ENCODE assay signal across 12 cellular contexts in the genomic region with DNA sequence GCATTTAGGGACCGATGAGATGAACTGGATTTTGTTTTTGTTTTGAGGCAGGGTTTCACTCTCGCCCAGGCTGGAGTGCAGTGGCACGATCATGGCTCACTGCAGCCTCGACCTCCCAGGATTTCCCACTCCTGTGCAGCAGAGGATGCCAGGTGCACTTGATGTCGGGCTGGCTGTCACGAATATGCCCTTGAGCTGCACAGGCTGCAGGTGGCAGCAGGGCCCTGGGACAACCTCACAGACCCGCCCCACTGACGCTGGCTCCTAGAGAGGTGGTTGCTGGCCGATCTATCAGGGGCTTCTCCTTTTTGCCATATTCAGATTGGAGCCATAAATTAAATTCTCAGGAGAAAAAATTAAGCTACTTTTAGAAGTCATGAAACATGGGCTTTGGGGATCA. TPM values are rescaled to one million over a fixed set of nuclear protein-coding genes. Genes with fewer than 3 reads are reported as not detected.
DNase-seq lines count a peak whose midpoint lies in the region; ATAC-seq and TF ChIP-seq lines count a peak whose summit lies in the region.
"Had no signal": no experiment of that assay in that cellular context is flagged by ENCODE, and none has a peak within 500 bp of the region (broad histone marks: within the 10 kb centered on the region; RNA-seq: fewer than 3 reads in every experiment).

No MANE protein-coding gene starts in this region.

- no peak overlapping the region for H2BK12ac ChIP-seq in H9 (ENCODE audit: insufficient read length, low read depth, low read length)

- H3K9ac ChIP-seq in H9 (ENCODE audit: extremely low read depth, insufficient read length, low read length) (no peak overlapping the region), neural progenitor cell (no peak overlapping the region)

- H3K4me2 ChIP-seq in H9 (ENCODE audit: insufficient read depth, insufficient read length, low read length): no peak overlapping the region
- H3K4me2 ChIP-seq in neural progenitor cell: no peak overlapping the region

- H3K79me1 ChIP-seq in H9 (ENCODE audit: insufficient read depth, low read depth, low read length, poor library complexity, severe bottlenecking): no peaks in the 10 kb centered on the region

- no peaks in the 10 kb centered on the region for H3K23me2 ChIP-seq in H9 (ENCODE audit: insufficient read length, low read depth, low read length, poor library complexity, severe bottlenecking)

- H3K27me3 Mint-ChIP-seq in H9 (ENCODE audit: low read depth): peaks cover 5% of the 10 kb centered on the region; the same call in 1 of the 2 replicates
- peaks cover 6% of the 10 kb centered on the region for H3K27me3 Mint-ChIP-seq in neural progenitor cell (ENCODE audit: insufficient read depth, low read depth)

- H3K9me3 Mint-ChIP-seq in H9 (peaks cover 10 to 15% of the 10 kb centered on the region in 2 experiments), neural progenitor cell (peaks cover 10% of the 10 kb centered on the region)

- TF ChIP-seq CTCF in H9 (conservative IDR thresholded peaks at IDR 0.05): peak; percentile 33; the same call in 2 of the 3 replicates
- TF ChIP-seq CTCF in Peyer's patch (IDR thresholded peaks at IDR 0.05): peak in 3 of 6 experiments; percentile 15 to 21 (median 16)
- no peak for TF ChIP-seq CTCF in lower lobe of right lung (IDR thresholded peaks at IDR 0.05)
- TF ChIP-seq CTCF in neural progenitor cell (IDR thresholded peaks at IDR 0.05): no peak

- H3K27me3 ChIP-seq in H9 (ENCODE audit: insufficient read depth, low read length): no peaks in the 10 kb centered on the region
- H3K27me3 ChIP-seq in Peyer's patch: no peaks in the 10 kb centered on the region
- no peaks in the 10 kb centered on the region for H3K27me3 ChIP-seq in lower lobe of right lung (ENCODE audit: low read depth)
- no peaks in the 10 kb centered on the region for H3K27me3 ChIP-seq in neural progenitor cell
- no peaks in the 10 kb centered on the region for H3K27me3 ChIP-seq in right cardiac atrium (ENCODE audit: control insufficient read depth, insufficient read depth)

- peak; percentile 64 to 74 for ATAC-seq in lower lobe of right lung
- ATAC-seq in right cardiac atrium: no peak

- no peak overlapping the region for H3K4me3 ChIP-seq in Peyer's patch
- H3K4me3 ChIP-seq in lower lobe of right lung: no peak overlapping the region
- H3K4me3 ChIP-seq in neural progenitor cell: no peak overlapping the region
- H3K4me3 ChIP-seq in right cardiac atrium (ENCODE audit: low read length): no peak overlapping the region
- H3K4me3 ChIP-seq: transverse colon had no signal

- H2AFZ ChIP-seq in H9 (ENCODE audit: low read length) (no peak overlapping the region), neural progenitor cell (replicated peaks) (no peak overlapping the region)

- H3K27ac Mint-ChIP-seq in H9: no peak overlapping the region
- no peak overlapping the region for H3K27ac Mint-ChIP-seq in neural progenitor cell
- H3K27ac Mint-ChIP-seq: nephron had no signal

- peaks cover 11% of the 10 kb centered on the region for H3F3A ChIP-seq in neural progenitor cell (ENCODE audit: low read depth)

- no peak overlapping the region for H2AK5ac ChIP-seq in H9 (ENCODE audit: insufficient read length, low read length)

- H3K4me1 ChIP-seq in H9 (ENCODE audit: insufficient read depth, low read length) (no peaks in the 10 kb centered on the region), Peyer's patch (peaks cover 0 to 6% (median 4%) of the 10 kb centered on the region in 4 donors), lower lobe of right lung (peaks cover 4% of the 10 kb centered on the region), neural progenitor cell (peaks cover 11% of the 10 kb centered on the region), right cardiac atrium (ENCODE audit: control insufficient read depth, insufficient read depth, low read length) (no peaks in the 10 kb centered on the region)

- no peak overlapping the region for H2BK20ac ChIP-seq in H9 (ENCODE audit: low read depth, low read length, poor library complexity, severe bottlenecking)

- no peaks in the 10 kb centered on the region for H4K20me1 ChIP-seq in H9 (ENCODE audit: control insufficient read depth, insufficient read depth, insufficient read length)
- no peaks in the 10 kb centered on the region for H4K20me1 ChIP-seq in neural progenitor cell (ENCODE audit: low read depth)

- H3K14ac ChIP-seq in H9 (ENCODE audit: insufficient read depth, low read length): no peak overlapping the region

- H3K27ac ChIP-seq in H9 (ENCODE audit: insufficient read length, low read depth, low read length) (no peak overlapping the region), Peyer's patch (no peak overlapping the region), lower lobe of right lung (no peak overlapping the region), caudate nucleus (ENCODE audit: low read depth, low read length) (no peak overlapping the region), neural progenitor cell (no peak overlapping the region), right cardiac atrium (ENCODE audit: low read length) (no peak overlapping the region)
- H3K27ac ChIP-seq: transverse colon had no signal

- H2BK5ac ChIP-seq in H9 (ENCODE audit: insufficient read length, low read length): no peak overlapping the region

- no peak overlapping the region for H4K8ac ChIP-seq in H9 (replicated peaks; ENCODE audit: insufficient read length, low read depth, low read length)

- H4K91ac ChIP-seq in H9 (ENCODE audit: insufficient read length, low read depth, low read length): no peak overlapping the region

- H3K4me3 Mint-ChIP-seq in H9 (no peak overlapping the region), neural progenitor cell (no peak overlapping the region)
- H3K4me3 Mint-ChIP-seq: nephron had no signal

- intact Hi-C loops in lower lobe of right lung (cut with DNase I): no loop called here
- intact Hi-C loops in right cardiac atrium (cut with DNase I): no loop called here

- no peak overlapping the region for H3K18ac ChIP-seq in H9 (ENCODE audit: insufficient read length, low read depth, low read length)

- H2BK15ac ChIP-seq in H9 (ENCODE audit: low read depth, low read length): no peak overlapping the region

- no peaks in the 10 kb centered on the region for H3K36me3 ChIP-seq in Peyer's patch
- no peaks in the 10 kb centered on the region for H3K36me3 ChIP-seq in lower lobe of right lung
- no peaks in the 10 kb centered on the region for H3K36me3 ChIP-seq in neural progenitor cell
- H3K36me3 ChIP-seq: transverse colon had no signal

- WGBS in H9 (ENCODE audit: extremely low coverage, insufficient read length, low lambda C conversion rate): no CpG with 5 or more reads among the region's 9 CpGs
- 66% methylated on average over 9 of the region's 9 CpGs for WGBS in right cardiac atrium

- H3K23ac ChIP-seq in H9 (ENCODE audit: insufficient read length, low read depth, low read length): no peak overlapping the region

- DNase-seq in NCI-H2227 (lab: John Stamatoyannopoulos, UW; ENCODE audit: unreplicated experiment) (peak; percentile 16), NCI-H2227 treated with DMSO at 0.1 percent for 48 hours (lab: John Stamatoyannopoulos, UW) (no peak), H9 (no peak), Peyer's patch (peak in 2 of 3 donors; percentile 34 to 72), lower lobe of right lung (no peak), caudate nucleus (lab: John Stamatoyannopoulos, UW) (no peak), neural progenitor cell (ENCODE audit: low spot score) (no peak), right cardiac atrium (no peak)
- DNase-seq: islet precursor cell, NCI-H2081 treated with DMSO at 0.1 percent for 48 hours, transverse colon had no signal

- H2BK120ac ChIP-seq in H9 (ENCODE audit: low read depth, low read length, poor library complexity, severe bottlenecking): no peak overlapping the region

- H3K9me3 ChIP-seq in H9 (ENCODE audit: control insufficient read depth, low read depth, low read length): no peaks in the 10 kb centered on the region
- H3K9me3 ChIP-seq in Peyer's patch: no peaks in the 10 kb centered on the region
- no peaks in the 10 kb centered on the region for H3K9me3 ChIP-seq in lower lobe of right lung
- no peaks in the 10 kb centered on the region for H3K9me3 ChIP-seq in neural progenitor cell (ENCODE audit: low read depth)
- no peaks in the 10 kb centered on the region for H3K9me3 ChIP-seq in right cardiac atrium (ENCODE audit: control insufficient read depth, low read length)
- H3K9me3 ChIP-seq: transverse colon had no signal

- H3T11ph ChIP-seq in H9 (ENCODE audit: low read length): no peak overlapping the region

- no peak overlapping the region for H3K4ac ChIP-seq in H9 (ENCODE audit: low read depth, low read length)

- H3K36me3 Mint-ChIP-seq in H9 (ENCODE audit: insufficient read depth in 1 of 3, low read depth in 3 of 3) (peaks cover 4 to 15% (median 6%) of the 10 kb centered on the region in 3 experiments), neural progenitor cell (peaks cover 3% of the 10 kb centered on the region)

- peaks cover 17 to 25% of the 10 kb centered on the region in 2 experiments for H3K4me1 Mint-ChIP-seq in H9
- H3K4me1 Mint-ChIP-seq in neural progenitor cell: peaks cover 4% of the 10 kb centered on the region
- H3K4me1 Mint-ChIP-seq: nephron had no signal

- H3K79me2 ChIP-seq in H9 (ENCODE audit: insufficient read depth, low read length) (no peaks in the 10 kb centered on the region), neural progenitor cell (ENCODE audit: low read depth) (no peaks in the 10 kb centered on the region)

- no peak for TF ChIP-seq POLR2A in Peyer's patch (IDR thresholded peaks at IDR 0.05)

- no peak overlapping the region for H4K5ac ChIP-seq in H9 (ENCODE audit: insufficient read length, low read depth, low read length)

- no peak overlapping the region for H3K56ac ChIP-seq in H9 (ENCODE audit: insufficient read length, low read depth, low read length)

RNA-seq across cellular contexts. Expression of a gene that starts 32.2 kb away (rescaled TPM):
- 105 and 106 TPM in 2 replicates for total RNA-seq in H9 (2021)
- 10 to 100 TPM; 22.1 to 60.8 (median 29.3) TPM for total RNA-seq in Peyer's patch
- 22.4 TPM for total RNA-seq in lower lobe of right lung
- 17.2 and 19.5 TPM in 2 replicates for total RNA-seq in neural progenitor cell (ENCODE audit: low replicate concordance)
- total RNA-seq in right cardiac atrium: 10 to 100 TPM; 38.1 to 60.6 (median 46.8) TPM
- polyA plus RNA-seq in right cardiac atrium: 71.0 TPM

RNA-seq across cellular contexts. Expression of a gene that starts 36.4 kb away (rescaled TPM):
- total RNA-seq in H9 (2021) (24.6 and 25.1 TPM in 2 replicates), Peyer's patch (10 to 100 TPM; 38.5 to 48.7 (median 40.8) TPM), lower lobe of right lung (26.3 TPM), neural progenitor cell (ENCODE audit: low replicate concordance) (4.6 and 4.9 TPM in 2 replicates), right cardiac atrium (10 to 100 TPM in 1 of 4 donors, 1 to 10 TPM in 3; 8.0 to 11.5 (median 8.6) TPM)
- 6.8 TPM for polyA plus RNA-seq in right cardiac atrium

Comparison
In these comparisons a context has a peak if more than half of its experiments do, and no peak if none do; other contexts are left out.
1. DNase-seq: peak in NCI-H2227 (single experiment) and Peyer's patch (2 of 3); none in NCI-H2227 treated with DMSO at 0.1 percent for 48 hours (single experiment), H9 (single experiment), lower lobe of right lung (single experiment), caudate nucleus (0 of 61), neural progenitor cell (single experiment) and right cardiac atrium (0 of 3).
2. ATAC-seq: peak in lower lobe of right lung (2 of 2); none in right cardiac atrium (0 of 2).